Comparison of ENCODE assay signal across 8 cellular contexts in the genomic region with DNA sequence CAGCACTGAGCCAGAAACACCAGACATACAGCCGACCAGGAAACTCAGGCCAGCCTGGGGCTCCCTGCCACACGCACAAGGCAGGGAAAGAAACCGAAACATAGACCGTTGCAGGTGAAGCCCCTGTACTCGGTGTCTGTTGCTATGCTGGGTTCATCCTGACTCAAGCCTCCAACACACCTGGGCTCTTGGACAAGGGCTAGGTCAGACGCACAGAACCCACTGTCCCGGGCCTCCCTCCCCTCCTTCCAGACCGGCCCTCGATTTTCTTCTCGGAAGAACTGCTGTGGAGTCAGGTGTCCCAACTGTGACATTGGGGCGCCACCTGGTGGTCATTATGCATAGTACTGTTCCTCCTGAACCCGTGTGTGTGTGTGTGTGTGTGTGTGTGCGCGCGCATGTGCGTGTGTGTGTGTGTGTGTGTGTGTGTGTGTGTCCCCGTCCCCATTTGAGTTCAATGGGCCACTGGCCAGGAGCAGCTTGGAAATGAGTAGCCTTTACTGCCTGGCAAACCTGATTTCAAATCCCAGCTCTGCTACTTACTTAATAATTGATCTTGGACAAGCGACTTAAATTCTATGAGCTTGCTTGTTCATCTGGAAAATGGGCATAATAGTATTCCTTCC. TPM values are rescaled to one million over a fixed set of nuclear protein-coding genes. Genes with fewer than 3 reads are reported as not detected.
DNase-seq lines count a peak whose midpoint lies in the region; ATAC-seq and TF ChIP-seq lines count a peak whose summit lies in the region.

No MANE protein-coding gene starts in this region.

- no peaks in the 10 kb centered on the region for H3K36me3 ChIP-seq in CD4-positive, CD25-positive, alpha-beta regulatory T cell (ENCODE audit: control insufficient read depth, insufficient read depth, low read length)
- no peaks in the 10 kb centered on the region for H3K36me3 ChIP-seq in MM.1S (replicated peaks; ENCODE audit: insufficient read depth, low read length)

- ATAC-seq in CD4-positive, CD25-positive, alpha-beta regulatory T cell (ENCODE audit: low read depth in 2 of 2) = peak; percentile 50 to 57
- peak; percentile 77 for ATAC-seq in GM21381 (IDR thresholded peaks at IDR 0.05; ENCODE audit: unreplicated experiment)

- no peaks in the 10 kb centered on the region for H4K20me1 ChIP-seq in MM.1S (ENCODE audit: insufficient read depth, low read length)

- peak overlapping the region in 1 of 4 donors; percentile 11 for H3K4me3 Mint-ChIP-seq in CD4-positive, CD25-positive, alpha-beta regulatory T cell
- H3K4me3 Mint-ChIP-seq in glutamatergic neuron (ENCODE audit: unreplicated experiment) (peak overlapping the region; percentile 27), type B pancreatic cell (peak overlapping the region; percentile 51)

- no peak overlapping the region for H3K4me3 ChIP-seq in CD4-positive, CD25-positive, alpha-beta regulatory T cell (ENCODE audit: low read depth, low read length)
- peak overlapping the region; percentile 51 for H3K4me3 ChIP-seq in MM.1S (ENCODE audit: low read length)

- no peak overlapping the region for H3K27ac Mint-ChIP-seq in CD4-positive, CD25-positive, alpha-beta regulatory T cell
- peak overlapping the region; percentile 78 for H3K27ac Mint-ChIP-seq in glutamatergic neuron (ENCODE audit: unreplicated experiment)
- peak overlapping the region; percentile 54 for H3K27ac Mint-ChIP-seq in type B pancreatic cell

- intact Hi-C loops in posterior cingulate gyrus (cut with DNase I) = loop anchor here (1.0 to 5.0 kb wide), 2 partner anchors 337 to 568 kb away; no protein-coding TSS in a partner anchor

- peaks cover 0 to 4% (median 2%) of the 10 kb centered on the region in 4 donors for H3K4me1 Mint-ChIP-seq in CD4-positive, CD25-positive, alpha-beta regulatory T cell
- H3K4me1 Mint-ChIP-seq in glutamatergic neuron (ENCODE audit: low read depth, unreplicated experiment) (peaks cover 2% of the 10 kb centered on the region), type B pancreatic cell (ENCODE audit: unreplicated experiment) (peaks cover 9% of the 10 kb centered on the region)

- H3K4me1 ChIP-seq in CD4-positive, CD25-positive, alpha-beta regulatory T cell (ENCODE audit: control insufficient read depth, insufficient read depth, low read length, poor library complexity, severe bottlenecking) = no peaks in the 10 kb centered on the region
- 0 out of 2 replicates have a peak, but pooled peaks cover 3% of the 10 kb centered on the region for H3K4me1 ChIP-seq in MM.1S (ENCODE audit: low read length)

- H3K9ac ChIP-seq in MM.1S (ENCODE audit: low read length) = peak overlapping the region; percentile 36; the same call in 1 of the 2 replicates

- peak; percentile 72 for TF ChIP-seq CTCF in MM.1S (IDR thresholded peaks at IDR 0.05; ENCODE audit: low read length)
- peak; percentile 63 for TF ChIP-seq CTCF in glutamatergic neuron (IDR thresholded peaks at IDR 0.05; ENCODE audit: partially characterized antibody, unreplicated experiment)
- peak; percentile 73 for TF ChIP-seq CTCF in type B pancreatic cell (conservative IDR thresholded peaks at IDR 0.05)

- H3K9me2 ChIP-seq in MM.1S (replicated peaks; ENCODE audit: insufficient read depth, low read length) = no peaks in the 10 kb centered on the region

- H2AFZ ChIP-seq in MM.1S (ENCODE audit: low read length) = peak overlapping the region; percentile 40

- H3K27me3 Mint-ChIP-seq in CD4-positive, CD25-positive, alpha-beta regulatory T cell = peaks cover 5% of the 10 kb centered on the region
- H3K27me3 Mint-ChIP-seq in glutamatergic neuron (ENCODE audit: unreplicated experiment) (peaks cover 3% of the 10 kb centered on the region), type B pancreatic cell (peaks cover 35% of the 10 kb centered on the region)

- no peaks in the 10 kb centered on the region for H3K9me3 Mint-ChIP-seq in CD4-positive, CD25-positive, alpha-beta regulatory T cell
- H3K9me3 Mint-ChIP-seq in glutamatergic neuron (ENCODE audit: unreplicated experiment) (peaks cover 11% of the 10 kb centered on the region), type B pancreatic cell (no peaks in the 10 kb centered on the region)

- no peaks in the 10 kb centered on the region for H3K9me3 ChIP-seq in CD4-positive, CD25-positive, alpha-beta regulatory T cell (ENCODE audit: control insufficient read depth in 2 of 2, low read length in 2 of 2)
- H3K9me3 ChIP-seq in MM.1S (replicated peaks; ENCODE audit: insufficient read depth, low read length) = no peaks in the 10 kb centered on the region

- DNase-seq in CD4-positive, CD25-positive, alpha-beta regulatory T cell = peak; percentile 41 to 76 (median 57)
- DNase-seq in MM.1S (peak; percentile 77), SK-N-DZ (ENCODE audit: low spot score) (peak; percentile 70), glutamatergic neuron (peak; percentile 86), posterior cingulate gyrus (peak; percentile 61 to 97 (median 86)), type B pancreatic cell (ENCODE audit: extremely low spot score, unreplicated experiment) (peak; percentile 87)
- peak; percentile 65 for DNase-seq in activated naive CD4-positive, alpha-beta T cell treated with Interleukin-2 at 50 U/mL for 16 hours

- H3K4me2 ChIP-seq in MM.1S (ENCODE audit: low read depth, low read length) = peak overlapping the region; percentile 58

- H3K79me2 ChIP-seq in MM.1S (ENCODE audit: low read length) = no peaks in the 10 kb centered on the region

- no peaks in the 10 kb centered on the region for H3K27me3 ChIP-seq in CD4-positive, CD25-positive, alpha-beta regulatory T cell (ENCODE audit: control insufficient read depth, insufficient read depth, low read length)
- peaks cover 10% of the 10 kb centered on the region; the same call in 1 of the 2 replicates for H3K27me3 ChIP-seq in MM.1S (replicated peaks; ENCODE audit: insufficient read depth, low read length)

- H3F3A ChIP-seq in MM.1S (ENCODE audit: insufficient read depth, low read length) = no peaks in the 10 kb centered on the region

- H3K36me3 Mint-ChIP-seq in CD4-positive, CD25-positive, alpha-beta regulatory T cell = no peaks in the 10 kb centered on the region
- H3K36me3 Mint-ChIP-seq in glutamatergic neuron (ENCODE audit: unreplicated experiment) (no peaks in the 10 kb centered on the region), type B pancreatic cell (no peaks in the 10 kb centered on the region)

- H3K27ac ChIP-seq in CD4-positive, CD25-positive, alpha-beta regulatory T cell (ENCODE audit: insufficient read depth, low read length, poor library complexity, severe bottlenecking) = no peak overlapping the region
- peak overlapping the region; percentile 32; the same call in 1 of the 2 replicates for H3K27ac ChIP-seq in MM.1S (ENCODE audit: low read length)

RNA-seq across cellular contexts. Expression of a gene that starts 55.4 kb away (rescaled TPM):
- total RNA-seq in CD4-positive, CD25-positive, alpha-beta regulatory T cell = not detected
- not detected for polyA plus RNA-seq in CD4-positive, CD25-positive, alpha-beta regulatory T cell
- 5.9 and 6.5 TPM in 2 replicates for polyA plus RNA-seq in SK-N-DZ (2014; cell fraction: cytosol; rRNA removed)
- 7.2 and 10.6 TPM in 2 replicates for polyA plus RNA-seq in SK-N-DZ (2014; cell fraction: nucleus; rRNA removed)
- total RNA-seq in glutamatergic neuron (ENCODE audit: unreplicated experiment) (3.9 TPM), type B pancreatic cell (ENCODE audit: low replicate concordance) (10.5 and 28.6 TPM in 2 replicates)

Comparison
In these comparisons a context has a peak if more than half of its experiments do, and no peak if none do; other contexts are left out.
1. H3K27ac Mint-ChIP-seq: peak in glutamatergic neuron (single experiment) and type B pancreatic cell (single experiment); none in CD4-positive, CD25-positive, alpha-beta regulatory T cell (0 of 3).
2. Peak in every context shown above with its lines, with median percentiles within 50 percentile points of each other: DNase-seq and CTCF ChIP-seq.